Comparison of ENCODE assay signal across 8 cellular contexts in the genomic region with DNA sequence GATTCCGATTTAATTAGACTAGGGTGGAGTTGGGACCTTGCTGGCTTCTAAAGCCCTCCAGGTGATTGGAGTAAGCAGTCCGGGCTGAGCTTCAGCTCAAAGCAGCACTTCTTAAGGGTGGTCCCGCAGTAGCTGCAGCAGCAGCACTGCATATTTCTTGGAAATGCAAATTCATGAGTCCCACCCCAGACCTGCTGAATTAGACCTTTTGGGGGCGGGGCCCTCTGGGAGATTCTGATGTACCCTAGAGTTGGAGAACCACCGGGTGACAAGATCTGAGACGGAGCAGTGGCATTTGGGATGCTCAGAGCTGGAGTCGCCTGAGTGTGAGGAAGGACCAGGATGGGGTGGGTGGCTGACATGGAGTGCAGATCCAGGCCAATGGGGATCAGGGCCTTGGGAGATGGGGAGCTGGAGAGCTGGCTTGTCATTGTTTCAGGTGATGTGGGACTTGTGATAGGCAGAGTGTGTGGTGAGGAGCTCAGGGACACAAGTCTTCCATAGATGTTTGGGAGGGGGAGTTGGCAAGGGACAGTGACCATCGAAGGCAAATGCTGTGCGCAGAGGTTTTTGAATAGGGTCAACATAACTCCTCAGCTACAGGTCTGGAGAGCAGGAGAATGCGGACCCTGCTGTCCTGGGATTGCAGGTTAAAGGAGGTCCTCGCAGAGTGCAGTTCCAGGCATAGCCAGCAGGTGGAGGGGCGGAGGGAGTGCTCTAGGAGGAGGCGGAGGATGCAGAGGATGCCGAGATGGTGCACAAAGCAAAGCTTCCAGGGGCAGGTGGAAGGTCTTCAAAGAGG.
DNase-seq lines count a peak whose midpoint lies in the region; ATAC-seq, FAIRE-seq and TF ChIP-seq lines count a peak whose summit lies in the region.

No MANE protein-coding gene starts in this region.

- in situ Hi-C loops in KBM-7 (cut with MboI; ENCODE audit: low pct_unique_long_range_greater_than_20kb, low sequenced_read_pairs) (no loop called here), K562 (cut with MboI) (no loop called here)

- H3K4me2 ChIP-seq in K562 (ENCODE audit: insufficient read depth, low read length): no peak overlapping the region

- no peaks in the 10 kb centered on the region for H3K36me3 Mint-ChIP-seq in Calu3 (ENCODE audit: insufficient read depth, unreplicated experiment)

- H3K4me3 Mint-ChIP-seq in Calu3 (ENCODE audit: low read depth, unreplicated experiment): no peak overlapping the region

- no peaks in the 10 kb centered on the region for H3K4me1 Mint-ChIP-seq in Calu3 (ENCODE audit: low read depth, unreplicated experiment)

- H4K20me1 ChIP-seq in K562 (replicated peaks; ENCODE audit: control insufficient read depth, insufficient read depth, low read length): no peaks in the 10 kb centered on the region; the same call in 1 of the 2 replicates

- no peak overlapping the region for H3K27ac Mint-ChIP-seq in Calu3 (ENCODE audit: unreplicated experiment)

- TF ChIP-seq EP300 in K562 (IDR thresholded peaks at IDR 0.05; ENCODE audit: low read length): no peak

- H3K36me3 ChIP-seq in K562 (ENCODE audit: control insufficient read depth, insufficient read depth, low read length): no peaks in the 10 kb centered on the region

- no peaks in the 10 kb centered on the region for H3K9me3 ChIP-seq in K562 (replicated peaks; ENCODE audit: control insufficient read depth, insufficient read depth, low read depth, low read length)

- H3K79me2 ChIP-seq in K562 (ENCODE audit: control insufficient read depth, insufficient read depth, low read length): no peaks in the 10 kb centered on the region

- H2AFZ ChIP-seq in K562 (ENCODE audit: low read depth, low read length): no peak overlapping the region

- WGBS in K562 (ENCODE audit: insufficient coverage, low coverage, missing lambda C conversion rate): under 1% methylated on average over 14 of the region's 14 CpGs

- POLR2A ChIA-PET in K562 (lab: Yijun Ruan, JAX): interaction anchor here (1.0 kb wide), 1 partner anchor 15 kb away, joined by 4 read pairs; no protein-coding TSS in a partner anchor

- DNase-seq in Calu3 (peak; percentile 87), KBM-7 (peak; percentile 52), T-helper 1 cell (peak in 4 of 5 donors; percentile 15 to 40 (median 20)), K562 (ENCODE audit: extremely low read depth in 1 of 4, low spot score in 3 of 4) (peak; percentile 77 to 91 (median 88)), inferior parietal cortex (ENCODE audit: extremely low spot score) (peak; percentile 64)
- DNase-seq in stimulated activated CD4-positive, alpha-beta T cell treated with anti-CD3 and anti-CD28 coated beads, Interleukin-4, amount 100 ng/mL, for 24 hours: peak; percentile 50

- peaks cover 87% of the 10 kb centered on the region for H3K27me3 Mint-ChIP-seq in Calu3 (ENCODE audit: unreplicated experiment)

- ATAC-seq in GM19468 (IDR thresholded peaks at IDR 0.05; ENCODE audit: extremely low read depth, unreplicated experiment) (peak; percentile 82), K562 (peak; percentile 95), HG02840 (IDR thresholded peaks at IDR 0.05; ENCODE audit: low FRiP score, unreplicated experiment) (no peak)

- peaks cover 34 to 45% of the 10 kb centered on the region in 2 experiments; a peak in 4 of 5 replicates for H3K27me3 ChIP-seq in K562 (ENCODE audit: control insufficient read depth in 2 of 2, insufficient read depth in 2 of 2, low read length in 2 of 2)

- peak; percentile 95 for TF ChIP-seq CTCF in Calu3 (IDR thresholded peaks at IDR 0.05; ENCODE audit: unreplicated experiment)
- peak; percentile 81 to 94 (median 82) for TF ChIP-seq CTCF in K562 (IDR thresholded peaks at IDR 0.05 in 2 of 3, conservative IDR thresholded peaks at IDR 0.05 in 1 of 3; ENCODE audit: insufficient read depth in 2 of 3, low read depth in 1 of 3, low read length in 3 of 3)

- no TSS peak for BruUV-seq in Calu3 (replicated peaks; lab: Mats Ljungman, UMichigan)
- no TSS peak for BruUV-seq in K562 (replicated peaks; lab: Mats Ljungman, UMichigan)

- TF ChIP-seq POLR2A in K562 (conservative IDR thresholded peaks at IDR 0.05): no peak

- CTCF ChIA-PET in Calu3 (lab: Charles Lee): interaction anchor here (0.6 to 1.4 kb wide), 4 partner anchors 8 to 1206 kb away, joined by 3 to 5 read pairs (median 4); no protein-coding TSS in a partner anchor
- CTCF ChIA-PET in K562 (lab: Yijun Ruan, JAX; ENCODE audit: low intra/inter-chr PET ratio): no interaction called here

- peak; percentile 91 for FAIRE-seq in K562 (lab: Jason Lieb, UNC)

- TF ChIP-seq RAD21 in K562 (CRISPR knock-in tag; conservative IDR thresholded peaks at IDR 0.05 in 1 of 2, IDR thresholded peaks at IDR 0.05 in 1 of 2): peak in 1 of 2 experiments; percentile 58; a peak in 2 of 4 replicates

- H3K27ac ChIP-seq in K562 (ENCODE audit: extremely low read depth, low read depth, low read length): no peak overlapping the region

- H3K9me1 ChIP-seq in K562 (ENCODE audit: control insufficient read depth, insufficient read depth, low read length): no peaks in the 10 kb centered on the region

- H3K9ac ChIP-seq in K562 (ENCODE audit: insufficient read depth in 1 of 2, low read depth in 2 of 2, low read length in 2 of 2): no peak overlapping the region

- no peaks in the 10 kb centered on the region for H3K4me1 ChIP-seq in K562 (replicated peaks in 1 of 2; ENCODE audit: control insufficient read depth in 2 of 2, insufficient read depth in 2 of 2, low read length in 2 of 2)

- no peaks in the 10 kb centered on the region for H3K9me3 Mint-ChIP-seq in Calu3 (ENCODE audit: low read depth, unreplicated experiment)

- no peak overlapping the region for H3K4me3 ChIP-seq in K562

- intact Hi-C loops in Calu3 (cut with micrococcal nuclease; ENCODE audit: unreplicated experiment): no loop called here
- intact Hi-C loops in K562 (cut with micrococcal nuclease): no loop called here

TF ChIP-seq in K562, 482 proteins besides CTCF, POLR2A, EP300 and RAD21 (continues in another document):
- TF ChIP-seq, protein P1, sequence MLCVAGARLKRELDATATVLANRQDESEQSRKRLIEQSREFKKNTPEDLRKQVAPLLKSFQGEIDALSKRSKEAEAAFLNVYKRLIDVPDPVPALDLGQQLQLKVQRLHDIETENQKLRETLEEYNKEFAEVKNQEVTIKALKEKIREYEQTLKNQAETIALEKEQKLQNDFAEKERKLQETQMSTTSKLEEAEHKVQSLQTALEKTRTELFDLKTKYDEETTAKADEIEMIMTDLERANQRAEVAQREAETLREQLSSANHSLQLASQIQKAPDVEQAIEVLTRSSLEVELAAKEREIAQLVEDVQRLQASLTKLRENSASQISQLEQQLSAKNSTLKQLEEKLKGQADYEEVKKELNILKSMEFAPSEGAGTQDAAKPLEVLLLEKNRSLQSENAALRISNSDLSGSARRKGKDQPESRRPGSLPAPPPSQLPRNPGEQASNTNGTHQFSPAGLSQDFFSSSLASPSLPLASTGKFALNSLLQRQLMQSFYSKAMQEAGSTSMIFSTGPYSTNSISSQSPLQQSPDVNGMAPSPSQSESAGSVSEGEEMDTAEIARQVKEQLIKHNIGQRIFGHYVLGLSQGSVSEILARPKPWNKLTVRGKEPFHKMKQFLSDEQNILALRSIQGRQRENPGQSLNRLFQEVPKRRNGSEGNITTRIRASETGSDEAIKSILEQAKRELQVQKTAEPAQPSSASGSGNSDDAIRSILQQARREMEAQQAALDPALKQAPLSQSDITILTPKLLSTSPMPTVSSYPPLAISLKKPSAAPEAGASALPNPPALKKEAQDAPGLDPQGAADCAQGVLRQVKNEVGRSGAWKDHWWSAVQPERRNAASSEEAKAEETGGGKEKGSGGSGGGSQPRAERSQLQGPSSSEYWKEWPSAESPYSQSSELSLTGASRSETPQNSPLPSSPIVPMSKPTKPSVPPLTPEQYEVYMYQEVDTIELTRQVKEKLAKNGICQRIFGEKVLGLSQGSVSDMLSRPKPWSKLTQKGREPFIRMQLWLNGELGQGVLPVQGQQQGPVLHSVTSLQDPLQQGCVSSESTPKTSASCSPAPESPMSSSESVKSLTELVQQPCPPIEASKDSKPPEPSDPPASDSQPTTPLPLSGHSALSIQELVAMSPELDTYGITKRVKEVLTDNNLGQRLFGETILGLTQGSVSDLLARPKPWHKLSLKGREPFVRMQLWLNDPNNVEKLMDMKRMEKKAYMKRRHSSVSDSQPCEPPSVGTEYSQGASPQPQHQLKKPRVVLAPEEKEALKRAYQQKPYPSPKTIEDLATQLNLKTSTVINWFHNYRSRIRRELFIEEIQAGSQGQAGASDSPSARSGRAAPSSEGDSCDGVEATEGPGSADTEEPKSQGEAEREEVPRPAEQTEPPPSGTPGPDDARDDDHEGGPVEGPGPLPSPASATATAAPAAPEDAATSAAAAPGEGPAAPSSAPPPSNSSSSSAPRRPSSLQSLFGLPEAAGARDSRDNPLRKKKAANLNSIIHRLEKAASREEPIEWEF (CRISPR knock-in tag; IDR thresholded peaks at IDR 0.05): no peak
- TF ChIP-seq ZNF699 (CRISPR knock-in tag; IDR thresholded peaks at IDR 0.05; ENCODE audit: insufficient replicate concordance) (no peak), FUS (optimal IDR thresholded peaks at IDR 0.05; ENCODE audit: low read depth, low read length) (no peak), ZNF253 (CRISPR knock-in tag; conservative IDR thresholded peaks at IDR 0.05) (no peak), ZNF174 (CRISPR knock-in tag; IDR thresholded peaks at IDR 0.05) (no peak), PTBP1 (IDR thresholded peaks at IDR 0.05; ENCODE audit: low read depth, low read length) (no peak), SIN3B (IDR thresholded peaks at IDR 0.05; ENCODE audit: low read depth) (no peak), POU5F1 (IDR thresholded peaks at IDR 0.05; ENCODE audit: borderline replicate concordance, low read depth, low read length, partially characterized antibody) (no peak), PRMT5 (CRISPR knock-in tag; IDR thresholded peaks at IDR 0.05) (no peak), SMC3 (conservative IDR thresholded peaks at IDR 0.05; ENCODE audit: insufficient read depth, low read depth, low read length) (peak; percentile 66), KAT8 (IDR thresholded peaks at IDR 0.05; ENCODE audit: low read depth) (no peak)
- TF ChIP-seq, protein P2, sequence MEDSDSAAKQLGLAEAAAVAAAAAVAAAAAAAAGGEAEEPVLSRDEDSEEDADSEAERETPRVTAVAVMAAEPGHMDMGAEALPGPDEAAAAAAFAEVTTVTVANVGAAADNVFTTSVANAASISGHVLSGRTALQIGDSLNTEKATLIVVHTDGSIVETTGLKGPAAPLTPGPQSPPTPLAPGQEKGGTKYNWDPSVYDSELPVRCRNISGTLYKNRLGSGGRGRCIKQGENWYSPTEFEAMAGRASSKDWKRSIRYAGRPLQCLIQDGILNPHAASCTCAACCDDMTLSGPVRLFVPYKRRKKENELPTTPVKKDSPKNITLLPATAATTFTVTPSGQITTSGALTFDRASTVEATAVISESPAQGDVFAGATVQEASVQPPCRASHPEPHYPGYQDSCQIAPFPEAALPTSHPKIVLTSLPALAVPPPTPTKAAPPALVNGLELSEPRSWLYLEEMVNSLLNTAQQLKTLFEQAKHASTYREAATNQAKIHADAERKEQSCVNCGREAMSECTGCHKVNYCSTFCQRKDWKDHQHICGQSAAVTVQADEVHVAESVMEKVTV (CRISPR knock-in tag; IDR thresholded peaks at IDR 0.05): no peak

Comparison
In these comparisons a context has a peak if more than half of its experiments do, and no peak if none do; other contexts are left out.
1. DNase-seq: peak in every context shown above with its lines; median percentile 88 in K562; 87 in Calu3; 64 in inferior parietal cortex; 52 in KBM-7; 50 in stimulated activated CD4-positive, alpha-beta T cell treated with anti-CD3 and anti-CD28 coated beads, Interleukin-4, amount 100 ng/mL, for 24 hours; 20 in T-helper 1 cell.